20 cellular contexts compared by ENCODE assay signal in the genomic region with DNA sequence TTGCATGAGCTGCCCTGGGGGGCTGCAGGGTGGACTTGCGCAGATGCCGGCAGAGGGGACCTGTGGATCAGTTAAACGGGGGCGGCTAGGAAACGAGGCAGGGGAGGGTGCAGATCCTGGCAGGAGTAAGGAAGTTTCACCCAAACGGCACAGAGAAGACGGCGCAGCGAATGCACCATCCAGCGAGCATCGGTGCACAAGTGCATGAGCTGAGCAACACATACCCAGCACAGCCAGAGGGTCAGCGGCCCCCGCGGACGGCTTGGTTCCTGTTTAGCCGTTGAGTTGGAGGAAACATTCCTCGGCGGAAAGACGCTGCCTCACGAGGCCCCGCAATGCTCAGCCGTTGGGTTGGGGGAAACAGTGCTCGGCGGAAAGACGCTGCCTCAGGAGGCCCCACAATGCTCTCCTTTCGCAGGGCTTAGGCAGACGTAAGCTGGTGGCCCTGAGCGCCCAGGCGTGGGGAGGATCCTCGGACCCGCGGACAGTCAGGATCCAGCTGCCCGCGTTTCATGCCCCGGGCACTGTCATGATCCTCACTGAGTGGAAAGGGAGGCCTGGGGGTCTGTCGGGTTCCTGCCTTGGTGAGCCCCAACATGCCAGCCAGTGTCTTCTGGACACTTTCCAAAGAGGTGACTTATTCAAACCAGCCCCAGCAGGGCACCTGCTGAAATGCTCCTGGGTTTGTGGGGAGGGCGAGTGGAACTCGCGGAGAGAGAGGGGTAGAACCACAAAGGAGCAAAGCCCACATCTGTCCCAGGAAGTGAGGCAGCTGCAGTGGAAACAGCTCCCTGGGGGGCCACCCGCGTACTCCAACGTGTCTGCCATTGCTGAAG.
DNase-seq lines count a peak whose midpoint lies in the region; ATAC-seq, FAIRE-seq and TF ChIP-seq lines count a peak whose summit lies in the region.
"Had no signal": no experiment of that assay in that cellular context is flagged by ENCODE, and none has a peak within 500 bp of the region (broad histone marks: within the 10 kb centered on the region; RNA-seq: fewer than 3 reads in every experiment).

No MANE protein-coding gene starts in this region.

- no peak for TF ChIP-seq POLR2A in suprapubic skin (IDR thresholded peaks at IDR 0.05)

- WGBS in suprapubic skin, result 77% methylated on average over 29 of the region's 42 CpGs

- H3K27me3 ChIP-seq in WERI-Rb-1 (ENCODE audit: insufficient read depth, low read depth, severe bottlenecking) (no peaks in the 10 kb centered on the region), left ventricle myocardium inferior (ENCODE audit: low read depth) (no peaks in the 10 kb centered on the region), suprapubic skin (no peaks in the 10 kb centered on the region)

- H3K27ac ChIP-seq in WERI-Rb-1 (no peak overlapping the region), left ventricle myocardium inferior (replicated peaks) (no peak overlapping the region), suprapubic skin (no peak overlapping the region)
- H3K27ac ChIP-seq: A549 had no signal

- no peak for FAIRE-seq in frontal cortex (lab: Jason Lieb, UNC)
- FAIRE-seq: A549, endometrium, TTC549 had no signal

- H3K9me3 ChIP-seq in WERI-Rb-1 (ENCODE audit: severe bottlenecking) (no peaks in the 10 kb centered on the region), left ventricle myocardium inferior (replicated peaks) (no peaks in the 10 kb centered on the region), suprapubic skin (no peaks in the 10 kb centered on the region)
- H3K9me3 ChIP-seq: A549 had no signal

- no peak for TF ChIP-seq EP300 in suprapubic skin (IDR thresholded peaks at IDR 0.05)

- TF ChIP-seq CTCF in WERI-Rb-1 (IDR thresholded peaks at IDR 0.05; ENCODE audit: low read depth, low read length), result no peak
- TF ChIP-seq CTCF in left ventricle myocardium inferior (IDR thresholded peaks at IDR 0.05; ENCODE audit: borderline replicate concordance), result no peak
- no peak for TF ChIP-seq CTCF in suprapubic skin (IDR thresholded peaks at IDR 0.05)

- H3K36me3 ChIP-seq in WERI-Rb-1 (no peaks in the 10 kb centered on the region), left ventricle myocardium inferior (no peaks in the 10 kb centered on the region), suprapubic skin (no peaks in the 10 kb centered on the region)

- peak; percentile 14 for DNase-seq in activated T-cell treated with anti-CD3 and anti-CD28 coated beads, Interleukin-2, amount 50 U/mL, for 1 hour
- no peak for DNase-seq in activated T-cell treated with anti-CD3 and anti-CD28 coated beads for 4 hours
- peak; percentile 7 for DNase-seq in WERI-Rb-1
- DNase-seq in left ventricle myocardium inferior, result peak; percentile 11
- DNase-seq in suprapubic skin (ENCODE audit: low spot score in 2 of 2), result peak; percentile 48 to 54
- DNase-seq in stimulated activated CD4-positive, alpha-beta T cell treated with anti-CD3 and anti-CD28 coated beads, Interleukin-15, amount 100 ng/mL, for 24 hours, result no peak
- no peak for DNase-seq in frontal cortex (ENCODE audit: low spot score in 2 of 2)
- DNase-seq: activated CD4-positive, alpha-beta T cell treated with anti-CD3 and anti-CD28 coated beads, Interleukin-2, amount 50 U/mL, for 48 hours; foreskin fibroblast; mammary epithelial cell; OCI-M1; stimulated activated CD4-positive, alpha-beta T cell treated with anti-CD3 and anti-CD28 coated beads, Interleukin-4, amount 100 ng/mL, for 24 hours had no signal

- H3K4me1 ChIP-seq in left ventricle myocardium inferior, result peaks cover 19% of the 10 kb centered on the region
- H3K4me1 ChIP-seq in suprapubic skin, result peaks cover 3% of the 10 kb centered on the region
- H3K4me1 ChIP-seq: A549 had no signal

- ATAC-seq in HG03565 (IDR thresholded peaks at IDR 0.05; ENCODE audit: unreplicated experiment), result no peak
- ATAC-seq: A549; activated naive CD4-positive, alpha-beta T cell treated with anti-CD3 and anti-CD28 coated beads, Interleukin-2, amount 50 U/mL, for 72 hours; CD8-positive, alpha-beta T cell; naive thymus-derived CD8-positive, alpha-beta T cell; SK-N-SH treated with all-trans-retinoic acid at 6 μM for 48 hours had no signal

- no peak overlapping the region for H3K4me3 ChIP-seq in WERI-Rb-1 (ENCODE audit: low read depth, low read length)
- H3K4me3 ChIP-seq in left ventricle myocardium inferior, result no peak overlapping the region
- no peak overlapping the region for H3K4me3 ChIP-seq in suprapubic skin
- H3K4me3 ChIP-seq: A549 had no signal

- intact Hi-C loops in left ventricle myocardium inferior (cut with micrococcal nuclease), result no loop called here

Comparison
In these comparisons a context has a peak if more than half of its experiments do, and no peak if none do; other contexts are left out.
1. DNase-seq: peak in activated T-cell treated with anti-CD3 and anti-CD28 coated beads, Interleukin-2, amount 50 U/mL, for 1 hour (single experiment), WERI-Rb-1 (single experiment), left ventricle myocardium inferior (single experiment) and suprapubic skin (2 of 2); none in activated T-cell treated with anti-CD3 and anti-CD28 coated beads for 4 hours (single experiment), stimulated activated CD4-positive, alpha-beta T cell treated with anti-CD3 and anti-CD28 coated beads, Interleukin-15, amount 100 ng/mL, for 24 hours (single experiment) and frontal cortex (0 of 2).